Comparison of ENCODE assay signal across 11 cellular contexts in the genomic region with DNA sequence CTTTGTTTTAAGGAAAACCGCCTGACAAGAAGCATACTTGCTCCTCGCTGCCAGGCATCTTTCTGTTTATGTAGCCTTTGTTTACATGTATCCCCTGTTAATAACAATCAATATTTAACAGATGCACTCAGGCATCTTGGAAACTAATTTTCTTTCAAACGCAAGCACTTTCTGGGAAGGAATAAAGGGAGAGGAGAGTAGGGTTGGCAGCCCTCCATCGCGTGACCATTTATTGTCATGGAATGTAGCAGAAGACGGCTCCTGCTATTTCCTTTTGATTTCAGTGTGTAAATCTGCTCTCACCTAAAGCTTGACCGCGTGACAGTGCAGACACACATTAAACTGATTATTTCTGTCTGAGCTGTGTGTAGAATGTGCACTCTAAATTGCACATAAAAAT.
DNase-seq lines count a peak whose midpoint lies in the region; ATAC-seq and TF ChIP-seq lines count a peak whose summit lies in the region.
"Had no signal": no experiment of that assay in that cellular context is flagged by ENCODE, and none has a peak within 500 bp of the region (broad histone marks: within the 10 kb centered on the region; RNA-seq: fewer than 3 reads in every experiment).

No MANE protein-coding gene starts in this region.

- H3K4me3 ChIP-seq in right cardiac atrium (ENCODE audit: low read length) (no peak overlapping the region), skeletal muscle satellite cell (ENCODE audit: low read length) (peak overlapping the region; percentile 47)

- H3K9me3 ChIP-seq in right cardiac atrium (ENCODE audit: control insufficient read depth, low read length) (no peaks in the 10 kb centered on the region), skeletal muscle satellite cell (replicated peaks; ENCODE audit: low read length) (no peaks in the 10 kb centered on the region)

- peak; percentile 33 for ATAC-seq in SK-N-SH treated with all-trans-retinoic acid at 6 μM for 48 hours
- ATAC-seq in right cardiac atrium = no peak
- ATAC-seq: activated CD8-positive, alpha-beta memory T cell treated with anti-CD3 and anti-CD28 coated beads, Interleukin-2, amount 10 ng/mL, durations not matched to agents 7 days and 5 days had no signal

- H3K9ac ChIP-seq in skeletal muscle satellite cell (ENCODE audit: low read depth, low read length) = peak overlapping the region; percentile 46

- H3K27me3 ChIP-seq in right cardiac atrium (ENCODE audit: control insufficient read depth, insufficient read depth) (no peaks in the 10 kb centered on the region), skeletal muscle satellite cell (ENCODE audit: control insufficient read depth, insufficient read depth, low read length) (no peaks in the 10 kb centered on the region)

- WGBS in right cardiac atrium = 41% methylated on average over 8 of the region's 8 CpGs

- H3K4me2 ChIP-seq in skeletal muscle satellite cell (ENCODE audit: low read length) = peak overlapping the region; percentile 75

- peaks cover 5% of the 10 kb centered on the region for H3K4me1 ChIP-seq in right cardiac atrium (ENCODE audit: control insufficient read depth, insufficient read depth, low read length)
- H3K4me1 ChIP-seq in skeletal muscle satellite cell (ENCODE audit: control insufficient read depth, insufficient read depth, low read length) = peaks cover 40% of the 10 kb centered on the region

- H3K36me3 ChIP-seq in skeletal muscle satellite cell (ENCODE audit: insufficient read depth, low read length) = no peaks in the 10 kb centered on the region

- intact Hi-C loops in right cardiac atrium (cut with DNase I) = no loop called here

- H3K27ac ChIP-seq in right cardiac atrium (ENCODE audit: low read length) = no peak overlapping the region

- DNase-seq in GM04504 (ENCODE audit: low read depth) = peak; percentile 84
- peak in 2 of 3 donors; percentile 39 to 78 for DNase-seq in right cardiac atrium
- DNase-seq in NCI-H82 treated with DMSO at 0.1 percent for 48 hours (lab: John Stamatoyannopoulos, UW; ENCODE audit: unreplicated experiment) = no peak
- no peak for DNase-seq in HuH-7 (ENCODE audit: low spot score)
- no peak for DNase-seq in NCI-H1417 (lab: John Stamatoyannopoulos, UW)
- DNase-seq: activated CD8-positive, alpha-beta memory T cell treated with anti-CD3 and anti-CD28 coated beads, Interleukin-2, amount 10 ng/mL, durations not matched to agents 7 days and 5 days; NCI-H1436; small intestine; substantia nigra had no signal

TF ChIP-seq in SK-N-SH treated with all-trans-retinoic acid at 6 μM for 48 hours, 23 proteins besides CTCF, POLR2A, EP300 and RAD21:
- TF ChIP-seq ESRRG (CRISPR knock-in tag; IDR thresholded peaks at IDR 0.05) (no peak), CSDC2 (CRISPR knock-in tag; IDR thresholded peaks at IDR 0.05) (no peak), ISL1 (CRISPR knock-in tag; IDR thresholded peaks at IDR 0.05) (no peak)
- TF ChIP-seq, protein P1, sequence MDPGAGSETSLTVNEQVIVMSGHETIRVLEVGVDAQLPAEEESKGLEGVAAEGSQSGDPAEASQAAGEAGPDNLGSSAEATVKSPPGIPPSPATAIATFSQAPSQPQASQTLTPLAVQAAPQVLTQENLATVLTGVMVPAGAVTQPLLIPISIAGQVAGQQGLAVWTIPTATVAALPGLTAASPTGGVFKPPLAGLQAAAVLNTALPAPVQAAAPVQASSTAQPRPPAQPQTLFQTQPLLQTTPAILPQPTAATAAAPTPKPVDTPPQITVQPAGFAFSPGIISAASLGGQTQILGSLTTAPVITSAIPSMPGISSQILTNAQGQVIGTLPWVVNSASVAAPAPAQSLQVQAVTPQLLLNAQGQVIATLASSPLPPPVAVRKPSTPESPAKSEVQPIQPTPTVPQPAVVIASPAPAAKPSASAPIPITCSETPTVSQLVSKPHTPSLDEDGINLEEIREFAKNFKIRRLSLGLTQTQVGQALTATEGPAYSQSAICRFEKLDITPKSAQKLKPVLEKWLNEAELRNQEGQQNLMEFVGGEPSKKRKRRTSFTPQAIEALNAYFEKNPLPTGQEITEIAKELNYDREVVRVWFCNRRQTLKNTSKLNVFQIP (CRISPR knock-in tag; IDR thresholded peaks at IDR 0.05; ENCODE audit: borderline replicate concordance, low read depth) = no peak
- TF ChIP-seq, protein P2, sequence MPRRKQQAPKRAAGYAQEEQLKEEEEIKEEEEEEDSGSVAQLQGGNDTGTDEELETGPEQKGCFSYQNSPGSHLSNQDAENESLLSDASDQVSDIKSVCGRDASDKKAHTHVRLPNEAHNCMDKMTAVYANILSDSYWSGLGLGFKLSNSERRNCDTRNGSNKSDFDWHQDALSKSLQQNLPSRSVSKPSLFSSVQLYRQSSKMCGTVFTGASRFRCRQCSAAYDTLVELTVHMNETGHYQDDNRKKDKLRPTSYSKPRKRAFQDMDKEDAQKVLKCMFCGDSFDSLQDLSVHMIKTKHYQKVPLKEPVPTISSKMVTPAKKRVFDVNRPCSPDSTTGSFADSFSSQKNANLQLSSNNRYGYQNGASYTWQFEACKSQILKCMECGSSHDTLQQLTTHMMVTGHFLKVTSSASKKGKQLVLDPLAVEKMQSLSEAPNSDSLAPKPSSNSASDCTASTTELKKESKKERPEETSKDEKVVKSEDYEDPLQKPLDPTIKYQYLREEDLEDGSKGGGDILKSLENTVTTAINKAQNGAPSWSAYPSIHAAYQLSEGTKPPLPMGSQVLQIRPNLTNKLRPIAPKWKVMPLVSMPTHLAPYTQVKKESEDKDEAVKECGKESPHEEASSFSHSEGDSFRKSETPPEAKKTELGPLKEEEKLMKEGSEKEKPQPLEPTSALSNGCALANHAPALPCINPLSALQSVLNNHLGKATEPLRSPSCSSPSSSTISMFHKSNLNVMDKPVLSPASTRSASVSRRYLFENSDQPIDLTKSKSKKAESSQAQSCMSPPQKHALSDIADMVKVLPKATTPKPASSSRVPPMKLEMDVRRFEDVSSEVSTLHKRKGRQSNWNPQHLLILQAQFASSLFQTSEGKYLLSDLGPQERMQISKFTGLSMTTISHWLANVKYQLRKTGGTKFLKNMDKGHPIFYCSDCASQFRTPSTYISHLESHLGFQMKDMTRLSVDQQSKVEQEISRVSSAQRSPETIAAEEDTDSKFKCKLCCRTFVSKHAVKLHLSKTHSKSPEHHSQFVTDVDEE (CRISPR knock-in tag; IDR thresholded peaks at IDR 0.05) = no peak

Comparison
In these comparisons a context has a peak if more than half of its experiments do, and no peak if none do; other contexts are left out.
1. DNase-seq: peak in GM04504 (single experiment) and right cardiac atrium (2 of 3); none in NCI-H82 treated with DMSO at 0.1 percent for 48 hours (single experiment), HuH-7 (single experiment) and NCI-H1417 (0 of 3).